In the genomic region with DNA sequence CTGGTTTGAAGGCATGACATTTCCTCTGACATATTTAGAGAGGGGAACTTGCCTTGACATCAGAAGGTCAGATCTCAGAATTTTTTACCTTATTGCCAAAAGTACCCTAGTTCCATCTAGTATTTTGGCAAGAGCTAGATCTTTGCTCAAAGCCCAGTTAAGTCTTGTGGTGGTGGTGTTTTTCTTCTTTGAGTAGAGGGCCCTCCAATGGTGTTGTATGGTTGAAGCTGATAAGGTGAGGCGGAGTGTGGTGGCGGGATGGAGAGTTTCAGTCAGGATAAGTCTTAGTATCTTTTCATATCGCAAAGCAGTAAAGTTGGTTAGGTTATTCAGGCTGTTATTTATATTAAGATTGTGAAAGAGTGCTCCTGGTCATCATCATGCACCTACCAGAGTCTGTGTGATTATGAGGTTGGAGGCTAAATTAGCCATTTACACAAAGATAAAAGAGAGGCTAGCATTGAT, we compare ENCODE assay signal across 1 cellular context.
A peak's percentile ranks its signal among the peaks of the same experiment; 100 is the strongest.
TF ChIP-seq lines count a peak whose summit lies in the region.

No MANE protein-coding gene starts in this region.

TF ChIP-seq in HepG2, 621 proteins besides CTCF, POLR2A, EP300 and RAD21 (continued from another document):
- no peak for TF ChIP-seq THAP9 (CRISPR knock-in tag; IDR thresholded peaks at IDR 0.05; ENCODE audit: borderline replicate concordance)
- TF ChIP-seq, protein P1, sequence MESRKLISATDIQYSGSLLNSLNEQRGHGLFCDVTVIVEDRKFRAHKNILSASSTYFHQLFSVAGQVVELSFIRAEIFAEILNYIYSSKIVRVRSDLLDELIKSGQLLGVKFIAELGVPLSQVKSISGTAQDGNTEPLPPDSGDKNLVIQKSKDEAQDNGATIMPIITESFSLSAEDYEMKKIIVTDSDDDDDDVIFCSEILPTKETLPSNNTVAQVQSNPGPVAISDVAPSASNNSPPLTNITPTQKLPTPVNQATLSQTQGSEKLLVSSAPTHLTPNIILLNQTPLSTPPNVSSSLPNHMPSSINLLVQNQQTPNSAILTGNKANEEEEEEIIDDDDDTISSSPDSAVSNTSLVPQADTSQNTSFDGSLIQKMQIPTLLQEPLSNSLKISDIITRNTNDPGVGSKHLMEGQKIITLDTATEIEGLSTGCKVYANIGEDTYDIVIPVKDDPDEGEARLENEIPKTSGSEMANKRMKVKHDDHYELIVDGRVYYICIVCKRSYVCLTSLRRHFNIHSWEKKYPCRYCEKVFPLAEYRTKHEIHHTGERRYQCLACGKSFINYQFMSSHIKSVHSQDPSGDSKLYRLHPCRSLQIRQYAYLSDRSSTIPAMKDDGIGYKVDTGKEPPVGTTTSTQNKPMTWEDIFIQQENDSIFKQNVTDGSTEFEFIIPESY (CRISPR knock-in tag; IDR thresholded peaks at IDR 0.05), result peak; percentile 80; the same call in 1 of the 2 replicates
